In genomic region chr20:32966881-32967781, GRCh38 we compare ENCODE assay signal across 10 cellular contexts. TPM values are rescaled to one million over a fixed set of nuclear protein-coding genes. Genes with fewer than 3 reads are reported as not detected.
DNase-seq lines count a peak whose midpoint lies in the region; ATAC-seq lines count a peak whose summit lies in the region.
"Had no signal": no experiment of that assay in that cellular context is flagged by ENCODE, and none has a peak within 500 bp of the region (broad histone marks: within the 10 kb centered on the region; RNA-seq: fewer than 3 reads in every experiment).

No MANE protein-coding gene starts in this region.

- H3K36me3 Mint-ChIP-seq in activated CD4-positive, alpha-beta T cell treated with anti-CD3 and anti-CD28 coated beads, Interleukin-2, amount 10 ng/mL, durations not matched to agents 24 days and 14 days (ENCODE audit: low read depth): no peaks in the 10 kb centered on the region

- H3K27ac Mint-ChIP-seq in activated CD4-positive, alpha-beta T cell treated with anti-CD3 and anti-CD28 coated beads, Interleukin-2, amount 10 ng/mL, durations not matched to agents 24 days and 14 days: peak overlapping the region; percentile 74
- H3K27ac Mint-ChIP-seq in stimulated activated naive CD8-positive, alpha-beta T cell treated with anti-CD3 and anti-CD28 coated beads, Interleukin-15, amount 100 ng/mL, for 72 hours: peak overlapping the region; percentile 91 to 94

- no peaks in the 10 kb centered on the region for H3K9me3 Mint-ChIP-seq in activated CD4-positive, alpha-beta T cell treated with anti-CD3 and anti-CD28 coated beads, Interleukin-2, amount 10 ng/mL, durations not matched to agents 24 days and 14 days
- H3K9me3 Mint-ChIP-seq in stimulated activated naive CD8-positive, alpha-beta T cell treated with anti-CD3 and anti-CD28 coated beads, Interleukin-15, amount 100 ng/mL, for 72 hours: peaks cover 0 to 5% of the 10 kb centered on the region in 2 donors

- peak; percentile 77 for ATAC-seq in stimulated activated naive CD8-positive, alpha-beta T cell treated with anti-CD3 and anti-CD28 coated beads, Interleukin-15, amount 100 ng/mL, for 72 hours
- ATAC-seq in HG03097 (IDR thresholded peaks at IDR 0.05; ENCODE audit: low FRiP score, unreplicated experiment): no peak

- peaks cover 54% of the 10 kb centered on the region for H3K4me1 Mint-ChIP-seq in activated CD4-positive, alpha-beta T cell treated with anti-CD3 and anti-CD28 coated beads, Interleukin-2, amount 10 ng/mL, durations not matched to agents 24 days and 14 days
- peaks cover 21% of the 10 kb centered on the region for H3K4me1 Mint-ChIP-seq in stimulated activated naive CD8-positive, alpha-beta T cell treated with anti-CD3 and anti-CD28 coated beads, Interleukin-15, amount 100 ng/mL, for 72 hours

- peak overlapping the region; percentile 72 for H3K4me3 Mint-ChIP-seq in activated CD4-positive, alpha-beta T cell treated with anti-CD3 and anti-CD28 coated beads, Interleukin-2, amount 10 ng/mL, durations not matched to agents 24 days and 14 days
- H3K4me3 Mint-ChIP-seq in stimulated activated naive CD8-positive, alpha-beta T cell treated with anti-CD3 and anti-CD28 coated beads, Interleukin-15, amount 100 ng/mL, for 72 hours: peak overlapping the region; percentile 68 to 72

- intact Hi-C loops in activated CD4-positive, alpha-beta T cell treated with anti-CD3 and anti-CD28 coated beads, Interleukin-2, amount 10 ng/mL, durations not matched to agents 24 days and 14 days (cut with micrococcal nuclease): no loop called here

- peak; percentile 69 for DNase-seq in NK-92 treated with Interleukin-12 subunit alpha and Interleukin-12 subunit beta, amount 100 ng/mL, for 24 hours (lab: John Stamatoyannopoulos, UW)
- no peak for DNase-seq in NK-92 (lab: John Stamatoyannopoulos, UW; ENCODE audit: unreplicated experiment)
- peak; percentile 90 for DNase-seq in activated CD4-positive, alpha-beta T cell treated with anti-CD3 and anti-CD28 coated beads, Interleukin-2, amount 10 ng/mL, durations not matched to agents 24 days and 14 days
- DNase-seq in effector CD8-positive, alpha-beta T cell (lab: John Stamatoyannopoulos, UW): peak; percentile 15
- DNase-seq in stimulated activated naive CD8-positive, alpha-beta T cell treated with anti-CD3 and anti-CD28 coated beads, Interleukin-15, amount 100 ng/mL, for 72 hours: peak; percentile 59 to 78
- no peak for DNase-seq in C1 segment of cervical spinal cord (lab: John Stamatoyannopoulos, UW)
- DNase-seq in NCI-H345 treated with DMSO at 0.1 percent for 48 hours (lab: John Stamatoyannopoulos, UW; ENCODE audit: unreplicated experiment): no peak
- DNase-seq: dermis blood vessel endothelial cell had no signal

- no peaks in the 10 kb centered on the region for H3K27me3 Mint-ChIP-seq in activated CD4-positive, alpha-beta T cell treated with anti-CD3 and anti-CD28 coated beads, Interleukin-2, amount 10 ng/mL, durations not matched to agents 24 days and 14 days
- no peaks in the 10 kb centered on the region for H3K27me3 Mint-ChIP-seq in stimulated activated naive CD8-positive, alpha-beta T cell treated with anti-CD3 and anti-CD28 coated beads, Interleukin-15, amount 100 ng/mL, for 72 hours

RNA-seq across cellular contexts. Expression of gene SUN5, which starts 37.1 kb away (rescaled TPM):
- total RNA-seq in activated CD4-positive, alpha-beta T cell treated with anti-CD3 and anti-CD28 coated beads, Interleukin-2, amount 10 ng/mL, durations not matched to agents 24 days and 14 days: not detected in 2 replicates
- total RNA-seq: dermis blood vessel endothelial cell, pulmonary artery endothelial cell had no signal

RNA-seq across cellular contexts. Expression of gene BPIFB2, which starts 40.4 kb away (rescaled TPM):
- total RNA-seq in activated CD4-positive, alpha-beta T cell treated with anti-CD3 and anti-CD28 coated beads, Interleukin-2, amount 10 ng/mL, durations not matched to agents 24 days and 14 days: not detected in 2 replicates
- total RNA-seq: dermis blood vessel endothelial cell, pulmonary artery endothelial cell had no signal

Comparison
In these comparisons a context has a peak if more than half of its experiments do, and no peak if none do; other contexts are left out.
1. DNase-seq: peak in NK-92 treated with Interleukin-12 subunit alpha and Interleukin-12 subunit beta, amount 100 ng/mL, for 24 hours (single experiment), activated CD4-positive, alpha-beta T cell treated with anti-CD3 and anti-CD28 coated beads, Interleukin-2, amount 10 ng/mL, durations not matched to agents 24 days and 14 days (single experiment), effector CD8-positive, alpha-beta T cell (single experiment) and stimulated activated naive CD8-positive, alpha-beta T cell treated with anti-CD3 and anti-CD28 coated beads, Interleukin-15, amount 100 ng/mL, for 72 hours (2 of 2); none in NK-92 (single experiment), C1 segment of cervical spinal cord (0 of 14) and NCI-H345 treated with DMSO at 0.1 percent for 48 hours (single experiment).